8 cellular contexts compared by ENCODE assay signal in the genomic region with DNA sequence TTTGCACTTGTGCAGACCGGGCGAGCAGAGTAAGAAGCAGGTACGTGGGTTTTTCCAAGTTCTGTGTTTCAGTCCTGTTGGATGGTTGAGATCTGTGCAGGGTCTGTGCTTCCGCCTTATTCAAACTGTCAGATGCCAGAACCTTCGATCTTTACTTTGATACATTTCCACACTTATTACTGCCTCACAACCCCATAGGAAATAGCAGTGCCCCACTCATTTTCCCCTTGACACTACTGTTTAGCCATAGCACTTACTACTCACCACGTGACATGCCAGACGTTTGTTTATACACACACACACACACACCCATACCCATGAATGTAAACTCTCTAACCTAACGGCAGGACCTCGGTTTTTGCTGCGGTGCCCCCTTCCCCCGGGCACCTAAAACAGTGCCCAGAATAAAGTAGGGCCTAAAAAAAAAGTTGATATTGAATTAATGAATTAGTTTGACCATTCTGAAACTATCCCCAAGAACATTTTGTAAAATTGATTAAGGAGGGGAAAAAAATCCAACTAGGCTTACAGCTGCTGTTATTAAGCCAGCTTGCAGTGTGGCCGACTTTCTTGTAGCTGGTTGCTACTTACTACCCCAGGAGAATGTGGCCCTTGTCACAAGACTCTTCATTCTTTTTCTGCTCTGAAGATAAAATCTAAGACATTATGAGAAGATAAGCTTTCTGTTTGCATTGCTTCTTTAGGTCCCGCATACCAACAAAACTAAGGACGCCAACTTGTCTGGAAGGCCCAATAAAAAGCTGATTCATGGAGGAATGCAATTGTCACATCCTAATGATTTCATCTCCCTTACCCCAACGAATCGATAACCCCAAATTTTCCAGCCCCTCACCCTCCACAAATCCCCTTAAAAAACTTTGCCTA. TPM values are rescaled to one million over a fixed set of nuclear protein-coding genes. Genes with fewer than 3 reads are reported as not detected.
DNase-seq lines count a peak whose midpoint lies in the region; ATAC-seq and TF ChIP-seq lines count a peak whose summit lies in the region.

No MANE protein-coding gene starts in this region.

- TF ChIP-seq CTCF in BJ (IDR thresholded peaks at IDR 0.05; ENCODE audit: insufficient read depth, low read depth, low read length) (no peak), epithelial cell of esophagus (IDR thresholded peaks at IDR 0.05; ENCODE audit: insufficient read depth, low read depth, low read length, missing control alignments) (no peak), natural killer cell (IDR thresholded peaks at IDR 0.05) (no peak)

- POLR2A ChIA-PET in BJ (lab: Charles Lee), result no interaction called here

- intact Hi-C loops in natural killer cell (cut with micrococcal nuclease), result loop anchor here (1.0 to 10.0 kb wide), 3 partner anchors 73 to 214 kb away; a partner anchor contains a TSS

- no peaks in the 10 kb centered on the region for H3K9me3 ChIP-seq in SJSA1 (replicated peaks)

- H3K27me3 ChIP-seq in BJ (ENCODE audit: control insufficient read depth, insufficient read depth, low read length) (no peaks in the 10 kb centered on the region), SJSA1 (replicated peaks) (no peaks in the 10 kb centered on the region)

- peak overlapping the region; percentile 77 for H3K4me3 ChIP-seq in BJ (ENCODE audit: low read depth, low read length)
- H3K4me3 ChIP-seq in SJSA1, result peak overlapping the region; percentile 81
- peak overlapping the region; percentile 95 for H3K4me3 ChIP-seq in epithelial cell of esophagus (ENCODE audit: low read length)

- peak; percentile 16 for ATAC-seq in GM18858 (IDR thresholded peaks at IDR 0.05; ENCODE audit: unreplicated experiment)
- ATAC-seq in HG03280 (IDR thresholded peaks at IDR 0.05; ENCODE audit: unreplicated experiment), result peak; percentile 25
- peak; percentile 28 to 45 (median 30) for ATAC-seq in natural killer cell
- ATAC-seq in HG02852 (IDR thresholded peaks at IDR 0.05; ENCODE audit: unreplicated experiment), result no peak

- H3K4me3 Mint-ChIP-seq in natural killer cell, result peak overlapping the region; percentile 87

- DNase-seq in BJ (ENCODE audit: low read depth) (no peak), SJSA1 (ENCODE audit: low read depth in 1 of 2, low spot score in 2 of 2) (peak in 1 of 2 experiments; percentile 33), epithelial cell of esophagus (ENCODE audit: low read depth) (peak; percentile 3), natural killer cell (no peak), GOT3 (lab: John Stamatoyannopoulos, UW) (no peak)

- CTCF ChIA-PET in BJ (lab: Yijun Ruan, JAX), result interaction anchor here (0.5 to 2.5 kb wide), 8 partner anchors 11 to 182 kb away, joined by 3 to 11 read pairs (median 3); a partner anchor contains a TSS

- H3K4me1 Mint-ChIP-seq in natural killer cell, result peaks cover 46 to 53% of the 10 kb centered on the region in 2 donors

- H3K4me1 ChIP-seq in SJSA1 (replicated peaks), result 0 out of 2 replicates have a peak, but pooled peaks cover 10% of the 10 kb centered on the region

- H3K27ac Mint-ChIP-seq in natural killer cell, result peak overlapping the region; percentile 94 to 97

- peaks cover 7% of the 10 kb centered on the region for H3K36me3 Mint-ChIP-seq in natural killer cell

- no peaks in the 10 kb centered on the region for H3K9me3 Mint-ChIP-seq in natural killer cell

- H3K36me3 ChIP-seq in BJ (ENCODE audit: control insufficient read depth, insufficient read depth, low read length) (no peaks in the 10 kb centered on the region), SJSA1 (0 out of 2 replicates have a peak, but pooled peaks cover 3% of the 10 kb centered on the region)

- peak overlapping the region; percentile 83 for H3K27ac ChIP-seq in SJSA1

- no peaks in the 10 kb centered on the region for H3K27me3 Mint-ChIP-seq in natural killer cell (ENCODE audit: low read depth in 2 of 2)

RNA-seq across cellular contexts. Expression of a gene that starts 0.7 kb away (rescaled TPM):
- 2.6 and 4.9 TPM in 2 replicates for polyA plus RNA-seq in BJ (2011; rRNA removed)
- 1.8 and 2.8 TPM in 2 replicates for polyA minus RNA-seq in BJ (2011; rRNA and poly(A)+ RNA removed)
- total RNA-seq in SJSA1 (2014; rRNA removed; shearing (Covaris generic)), result 2.8 and 5.6 TPM in 2 replicates
- 10 to 100 TPM; 18.5 to 26.6 (median 20.7) TPM for total RNA-seq in natural killer cell
